Comparison of ENCODE assay signal across 8 cellular contexts in genomic region chr3:171028025-171028778, GRCh38. TPM values are rescaled to one million over a fixed set of nuclear protein-coding genes. Genes with fewer than 3 reads are reported as not detected.
DNase-seq lines count a peak whose midpoint lies in the region; ATAC-seq and TF ChIP-seq lines count a peak whose summit lies in the region.

No MANE protein-coding gene starts in this region.

- CTCF ChIA-PET in BJ (lab: Yijun Ruan, JAX): interaction anchor here (1.3 kb wide), 1 partner anchor 538 kb away, joined by 4 read pairs; no protein-coding TSS in a partner anchor

- no peak overlapping the region for H3K4me3 Mint-ChIP-seq in central memory CD8-positive, alpha-beta T cell
- H3K4me3 Mint-ChIP-seq in CD14-positive monocyte: no peak overlapping the region

- no peaks in the 10 kb centered on the region for H3K27me3 ChIP-seq in BJ (ENCODE audit: control insufficient read depth, insufficient read depth, low read length)

- peaks cover 30% of the 10 kb centered on the region for H3K27me3 Mint-ChIP-seq in central memory CD8-positive, alpha-beta T cell
- peaks cover 3 to 11% (median 7%) of the 10 kb centered on the region in 3 donors for H3K27me3 Mint-ChIP-seq in CD14-positive monocyte (ENCODE audit: low read depth in 3 of 3)

- H3K9me3 Mint-ChIP-seq in central memory CD8-positive, alpha-beta T cell: no peaks in the 10 kb centered on the region
- peaks cover 0 to 7% (median 0%) of the 10 kb centered on the region in 7 donors for H3K9me3 Mint-ChIP-seq in CD14-positive monocyte

- no peak overlapping the region for H3K27ac Mint-ChIP-seq in central memory CD8-positive, alpha-beta T cell (ENCODE audit: low read depth)
- peak overlapping the region in 1 of 7 donors; percentile 43 for H3K27ac Mint-ChIP-seq in CD14-positive monocyte

- intact Hi-C loops in CD14-positive monocyte (cut with micrococcal nuclease): no loop called here

- no peaks in the 10 kb centered on the region for H3K4me1 Mint-ChIP-seq in central memory CD8-positive, alpha-beta T cell
- no peaks in the 10 kb centered on the region for H3K4me1 Mint-ChIP-seq in CD14-positive monocyte

- POLR2A ChIA-PET in BJ (lab: Charles Lee): no interaction called here

- TF ChIP-seq CTCF in BJ (IDR thresholded peaks at IDR 0.05; ENCODE audit: insufficient read depth, low read depth, low read length) (no peak), CD14-positive monocyte (IDR thresholded peaks at IDR 0.05) (no peak)

- no peaks in the 10 kb centered on the region for H3K36me3 ChIP-seq in BJ (ENCODE audit: control insufficient read depth, insufficient read depth, low read length)

- H3K36me3 Mint-ChIP-seq in central memory CD8-positive, alpha-beta T cell (ENCODE audit: insufficient read depth): no peaks in the 10 kb centered on the region
- no peaks in the 10 kb centered on the region for H3K36me3 Mint-ChIP-seq in CD14-positive monocyte

- peak overlapping the region; percentile 33 for H3K4me3 ChIP-seq in BJ (ENCODE audit: low read depth, low read length)

- ATAC-seq in central memory CD8-positive, alpha-beta T cell (replicated peaks; ENCODE audit: extremely low read depth, poor library complexity, severe bottlenecking): peak; percentile 32
- no peak for ATAC-seq in GM21528 (IDR thresholded peaks at IDR 0.05; ENCODE audit: low FRiP score, unreplicated experiment)

- DNase-seq in BJ (ENCODE audit: low read depth): peak; percentile 49
- DNase-seq in H4 (ENCODE audit: low spot score): peak; percentile 54
- peak; percentile 1 for DNase-seq in T-helper 9 cell
- DNase-seq in central memory CD8-positive, alpha-beta T cell (ENCODE audit: low spot score in 2 of 2): no peak
- DNase-seq in kidney tubule cell (ENCODE audit: low spot score): peak; percentile 90
- DNase-seq in stimulated activated CD4-positive, alpha-beta T cell treated with anti-CD3 and anti-CD28 coated beads, Interleukin-2, amount 100 ng/mL, for 24 hours: peak; percentile 48 to 64
- DNase-seq in CD14-positive monocyte (ENCODE audit: low spot score): no peak

RNA-seq across cellular contexts. Expression of gene SLC2A2, which starts 1.7 kb away (rescaled TPM):
- not detected in 2 replicates for polyA plus RNA-seq in BJ (2011; rRNA removed)
- not detected in 2 replicates for polyA minus RNA-seq in BJ (2011; rRNA and poly(A)+ RNA removed)
- not detected in 2 replicates for total RNA-seq in H4 (2014; rRNA removed; shearing (Covaris generic))
- not detected for polyA plus RNA-seq in CD14-positive monocyte

Comparison
In these comparisons a context has a peak if more than half of its experiments do, and no peak if none do; other contexts are left out.
1. DNase-seq: peak in BJ (single experiment), H4 (single experiment), T-helper 9 cell (single experiment), kidney tubule cell (single experiment) and stimulated activated CD4-positive, alpha-beta T cell treated with anti-CD3 and anti-CD28 coated beads, Interleukin-2, amount 100 ng/mL, for 24 hours (2 of 2); none in central memory CD8-positive, alpha-beta T cell (0 of 2) and CD14-positive monocyte (single experiment).